Comparison of ENCODE assay signal across 15 cellular contexts in the genomic region with DNA sequence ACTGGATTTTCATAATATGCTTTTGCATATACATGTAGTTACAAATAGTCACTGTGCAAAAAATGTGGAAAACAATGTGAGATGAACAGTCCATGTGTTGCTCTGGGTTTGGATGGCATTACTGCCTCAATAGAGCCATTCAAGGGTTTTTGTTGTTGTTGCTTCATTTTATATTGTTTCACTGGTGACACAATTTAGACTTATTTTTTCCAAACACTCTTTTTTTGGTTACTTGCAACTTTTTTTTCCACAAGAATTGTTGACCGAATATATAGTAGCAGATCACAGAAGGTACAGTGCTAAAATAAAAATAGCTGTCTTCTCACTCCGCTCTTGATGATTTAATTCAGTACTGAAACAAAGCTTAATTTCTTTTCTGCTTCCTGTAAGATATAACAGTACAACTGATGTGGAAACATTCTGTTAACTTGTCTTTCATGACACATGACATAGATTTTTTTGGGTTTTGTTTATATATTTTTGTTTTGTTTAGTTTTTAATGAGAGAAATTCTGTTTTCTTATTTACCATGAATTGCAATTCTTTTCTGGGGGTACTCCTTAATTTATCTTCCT.
DNase-seq lines count a peak whose midpoint lies in the region; ATAC-seq and TF ChIP-seq lines count a peak whose summit lies in the region.
"Had no signal": no experiment of that assay in that cellular context is flagged by ENCODE, and none has a peak within 500 bp of the region (broad histone marks: within the 10 kb centered on the region; RNA-seq: fewer than 3 reads in every experiment).

No MANE protein-coding gene starts in this region.

- TF ChIP-seq CTCF in OCI-LY7 (conservative IDR thresholded peaks at IDR 0.05; ENCODE audit: low read length): no peak
- no peak for TF ChIP-seq CTCF in natural killer cell (IDR thresholded peaks at IDR 0.05)

- POLR2A ChIA-PET in OCI-LY7 (lab: Charles Lee): interaction anchor here (0.5 to 0.7 kb wide), 2 partner anchors 25 to 422 kb away, joined by 3 read pairs; no protein-coding TSS in a partner anchor

- H3K9me3 Mint-ChIP-seq in natural killer cell: peaks cover 5 to 6% of the 10 kb centered on the region in 2 donors

- no peaks in the 10 kb centered on the region for H4K20me1 ChIP-seq in OCI-LY7 (ENCODE audit: insufficient read depth, low read length)

- H3K4me3 ChIP-seq in OCI-LY7 (ENCODE audit: low read depth, low read length, poor library complexity, severe bottlenecking): no peak overlapping the region
- H3K4me3 ChIP-seq: SJCRH30 had no signal

- no peak overlapping the region for H3K4me3 Mint-ChIP-seq in natural killer cell

- H3K27ac ChIP-seq in layer of hippocampus (ENCODE audit: low read depth, low read length) (peak overlapping the region; percentile 36), OCI-LY7 (ENCODE audit: low read depth, low read length, poor library complexity, severe bottlenecking) (no peak overlapping the region)
- H3K27ac ChIP-seq: C4-2B, neutrophil, SJCRH30 had no signal

- no peaks in the 10 kb centered on the region for H3K79me2 ChIP-seq in OCI-LY7 (ENCODE audit: insufficient read depth, low read depth, low read length)

- H3K36me3 ChIP-seq in OCI-LY7 (ENCODE audit: insufficient read depth, low read length): no peaks in the 10 kb centered on the region
- H3K36me3 ChIP-seq: neutrophil, SJCRH30 had no signal

- no peaks in the 10 kb centered on the region for H3K4me1 ChIP-seq in OCI-LY7 (ENCODE audit: insufficient read depth, low read length, poor library complexity, severe bottlenecking)
- H3K4me1 ChIP-seq: SJCRH30 had no signal

- H2AFZ ChIP-seq in OCI-LY7 (ENCODE audit: low read length): no peak overlapping the region

- H3K9me2 ChIP-seq in OCI-LY7 (ENCODE audit: insufficient read depth, low read length): no peaks in the 10 kb centered on the region

- H3K4me2 ChIP-seq in OCI-LY7 (ENCODE audit: low read length): no peak overlapping the region

- no peaks in the 10 kb centered on the region for H3K27me3 ChIP-seq in layer of hippocampus (ENCODE audit: control insufficient read depth, insufficient read depth, low read length)
- H3K27me3 ChIP-seq: neutrophil, SJCRH30 had no signal

- no peaks in the 10 kb centered on the region for H3K4me1 Mint-ChIP-seq in natural killer cell

- ATAC-seq in GM18517 (IDR thresholded peaks at IDR 0.05; ENCODE audit: unreplicated experiment): peak; percentile 97
- ATAC-seq in GM21717 (IDR thresholded peaks at IDR 0.05; ENCODE audit: unreplicated experiment): peak; percentile 88
- ATAC-seq in HG03159 (IDR thresholded peaks at IDR 0.05; ENCODE audit: unreplicated experiment): peak; percentile 99
- ATAC-seq in natural killer cell: no peak
- ATAC-seq: stimulated activated naive CD8-positive, alpha-beta T cell treated with anti-CD3 and anti-CD28 coated beads, Interleukin-15, Interleukin-2, amounts not matched to agents 100 U/mL and 50 U/mL, for 24 hours had no signal

- no peak for DNase-seq in OCI-LY7 (ENCODE audit: low spot score)
- no peak for DNase-seq in SW 1271 (lab: John Stamatoyannopoulos, UW)
- DNase-seq in natural killer cell: no peak
- DNase-seq in COLO668 (lab: John Stamatoyannopoulos, UW; ENCODE audit: unreplicated experiment): no peak
- DNase-seq: activated gamma-delta T cell treated with Interleukin-2 at 50 U/mL for 16 hours; kidney; NCI-H2227 treated with DMSO at 0.1 percent for 48 hours; SJCRH30; stimulated activated naive CD8-positive, alpha-beta T cell treated with anti-CD3 and anti-CD28 coated beads, Interleukin-15, Interleukin-2, amounts not matched to agents 100 U/mL and 50 U/mL, for 24 hours had no signal

- no peaks in the 10 kb centered on the region for H3K9me3 ChIP-seq in OCI-LY7 (ENCODE audit: low read length)
- H3K9me3 ChIP-seq: neutrophil, SJCRH30 had no signal

- no peaks in the 10 kb centered on the region for H3K36me3 Mint-ChIP-seq in natural killer cell

- no TSS peak for BruUV-seq in OCI-LY7 (replicated peaks; lab: Mats Ljungman, UMichigan)

- no peak overlapping the region for H3K27ac Mint-ChIP-seq in natural killer cell

- CTCF ChIA-PET in OCI-LY7 (lab: Charles Lee; ENCODE audit: unreplicated experiment): no interaction called here

- intact Hi-C loops in OCI-LY7 (cut with micrococcal nuclease; ENCODE audit: unreplicated experiment): loop anchor here (10.0 kb wide), 1 partner anchor 63 kb away; no protein-coding TSS in a partner anchor
- intact Hi-C loops in natural killer cell (cut with micrococcal nuclease): no loop called here

- no peaks in the 10 kb centered on the region for H3K27me3 Mint-ChIP-seq in natural killer cell (ENCODE audit: low read depth in 2 of 2)

Comparison
In these comparisons a context has a peak if more than half of its experiments do, and no peak if none do; other contexts are left out.
1. ATAC-seq: peak in GM18517 (single experiment), GM21717 (single experiment) and HG03159 (single experiment); none in natural killer cell (0 of 3).